19 cellular contexts compared by ENCODE assay signal in the genomic region with DNA sequence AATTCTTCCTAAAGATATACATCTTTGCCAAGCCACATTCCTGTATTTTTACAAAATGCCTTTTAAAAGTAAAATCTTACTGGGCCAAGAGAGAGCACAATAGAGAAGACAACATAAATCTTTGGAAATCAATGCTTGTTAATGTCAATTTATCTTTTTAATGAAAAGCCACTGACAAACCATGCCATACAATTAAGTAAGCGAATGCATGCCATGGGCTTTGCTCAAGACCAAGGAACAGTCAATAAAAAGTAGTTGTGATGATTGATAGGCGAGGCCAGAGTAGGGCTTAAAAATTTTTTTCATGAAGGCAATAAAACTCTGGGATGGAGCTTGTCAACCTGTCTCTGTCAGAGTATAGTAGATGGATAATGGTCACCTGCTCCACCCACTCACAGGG.
"Had no signal": no experiment of that assay in that cellular context is flagged by ENCODE, and none has a peak within 500 bp of the region (broad histone marks: within the 10 kb centered on the region; RNA-seq: fewer than 3 reads in every experiment).

No MANE protein-coding gene starts in this region.

- H3K4me1 ChIP-seq: SJSA1 had no signal

- H3K27me3 ChIP-seq: SJSA1 had no signal

- H3K36me3 ChIP-seq: SJSA1 had no signal

- H3K4me3 ChIP-seq: K562, SJSA1, SK-N-MC had no signal

- H3K27ac ChIP-seq: HL-60, SJSA1, SK-N-MC had no signal

- DNase-seq: Kasumi-1, MM.1S, NCI-H1092 treated with DMSO at 0.1 percent for 48 hours, NCI-H1436, NCI-H187, NCI-H2029 treated with DMSO at 0.1 percent for 48 hours, NCI-H2171, NCI-H524, NCI-H526 treated with DMSO at 0.1 percent for 48 hours, NCI-H774, Right ventricle myocardium superior, RPMI8226, SIG-M5, SW 1271, T-cell had no signal

- H3K9me3 ChIP-seq: SJSA1 had no signal
